In genomic region chr4:118772149-118773081, GRCh38 we compare ENCODE assay signal across 7 cellular contexts.
A peak's percentile ranks its signal among the peaks of the same experiment; 100 is the strongest.
DNase-seq lines count a peak whose midpoint lies in the region; ATAC-seq and TF ChIP-seq lines count a peak whose summit lies in the region.

No MANE protein-coding gene starts in this region.

- H3K27me3 Mint-ChIP-seq in WTC11 (ENCODE audit: low read depth): no peaks in the 10 kb centered on the region

- H3K27ac ChIP-seq in cardiac muscle cell: peak overlapping the region; percentile 69

- H3K36me3 Mint-ChIP-seq in WTC11: peaks cover 10% of the 10 kb centered on the region

- DNase-seq in GM10248 (ENCODE audit: extremely low spot score) (peak; percentile 32), H7 (peak; percentile 22), MV-4-11 (lab: John Stamatoyannopoulos, UW) (peak; percentile 52), WTC11 (ENCODE audit: low spot score) (no peak), cardiac muscle cell (ENCODE audit: low read depth in 1 of 2, low spot score in 1 of 2) (peak; percentile 42 to 82), renal cortical epithelial cell (ENCODE audit: low read depth) (peak; percentile 73)
- DNase-seq in stimulated activated CD4-positive, alpha-beta T cell treated with anti-CD3 and anti-CD28 coated beads, Interleukin-2, amount 100 ng/mL, for 24 hours: no peak

- H3K9me3 ChIP-seq in cardiac muscle cell (ENCODE audit: low read depth): no peaks in the 10 kb centered on the region

- no peaks in the 10 kb centered on the region for H3K9me3 Mint-ChIP-seq in WTC11

- peak; percentile 59 for TF ChIP-seq CTCF in GM10248 (IDR thresholded peaks at IDR 0.05; ENCODE audit: control extremely low read depth, extremely low read depth, low read depth, missing control alignments)
- TF ChIP-seq CTCF in WTC11 (IDR thresholded peaks at IDR 0.05): no peak; the same call in 1 of the 2 replicates
- peak; percentile 51 for TF ChIP-seq CTCF in cardiac muscle cell (IDR thresholded peaks at IDR 0.05; ENCODE audit: low read depth, low read length)

- peaks cover 64% of the 10 kb centered on the region for H3K4me1 ChIP-seq in cardiac muscle cell (ENCODE audit: low read depth)

- peak; percentile 64 for ATAC-seq in WTC11

- CTCF ChIA-PET in GM10248 (lab: Yijun Ruan, JAX) (interaction anchor here (0.6 to 5.7 kb wide), 27 partner anchors 9 to 420 kb away, joined by 3 to 34 read pairs (median 4); partner anchors contain the start of gene SYNPO2), WTC11 (lab: Charles Lee) (interaction anchor here (0.5 to 3.6 kb wide), 16 partner anchors 13 to 198 kb away, joined by 3 to 14 read pairs (median 4); partner anchors contain the start of gene SYNPO2)

- POLR2A ChIA-PET in GM10248 (lab: Yijun Ruan, JAX) (no interaction called here), WTC11 (lab: Charles Lee) (no interaction called here)

- H3K4me1 Mint-ChIP-seq in WTC11: peaks cover 25% of the 10 kb centered on the region

- H3K36me3 ChIP-seq in H7 (replicated peaks; ENCODE audit: control insufficient read depth, insufficient read depth, low read length) (peaks cover 3% of the 10 kb centered on the region; the same call in 1 of the 2 replicates), cardiac muscle cell (no peaks in the 10 kb centered on the region)

- no peak overlapping the region for H3K4me3 ChIP-seq in H7 (ENCODE audit: insufficient read depth, low read depth, low read length)
- no peak overlapping the region for H3K4me3 ChIP-seq in cardiac muscle cell

- H3K27ac Mint-ChIP-seq in WTC11: peak overlapping the region; percentile 76

- H3K4me3 Mint-ChIP-seq in WTC11: no peak overlapping the region

- H3K27me3 ChIP-seq in H7 (ENCODE audit: control insufficient read depth, insufficient read depth, low read length) (no peaks in the 10 kb centered on the region), cardiac muscle cell (no peaks in the 10 kb centered on the region)

TF ChIP-seq in WTC11, 78 proteins besides CTCF, POLR2A, EP300 and RAD21:
- no peak for TF ChIP-seq IRF2 (CRISPR knock-in tag; IDR thresholded peaks at IDR 0.05; ENCODE audit: borderline replicate concordance, low read depth)
- no peak for TF ChIP-seq HMGXB4 (CRISPR knock-in tag; IDR thresholded peaks at IDR 0.05)
- no peak for TF ChIP-seq ATF1 (CRISPR knock-in tag; IDR thresholded peaks at IDR 0.05)
- TF ChIP-seq ZNF138 (CRISPR knock-in tag; conservative IDR thresholded peaks at IDR 0.05): no peak
- no peak for TF ChIP-seq AR (CRISPR knock-in tag; IDR thresholded peaks at IDR 0.05)
- TF ChIP-seq EMX1 (CRISPR knock-in tag; IDR thresholded peaks at IDR 0.05): no peak
- TF ChIP-seq STAT6 (CRISPR knock-in tag; conservative IDR thresholded peaks at IDR 0.05; ENCODE audit: low read depth): no peak
- TF ChIP-seq RELA (CRISPR knock-in tag; IDR thresholded peaks at IDR 0.05; ENCODE audit: borderline replicate concordance): no peak

Comparison
In these comparisons a context has a peak if more than half of its experiments do, and no peak if none do; other contexts are left out.
1. DNase-seq: peak in GM10248 (single experiment), H7 (single experiment), MV-4-11 (single experiment), cardiac muscle cell (2 of 2) and renal cortical epithelial cell (single experiment); none in WTC11 (single experiment) and stimulated activated CD4-positive, alpha-beta T cell treated with anti-CD3 and anti-CD28 coated beads, Interleukin-2, amount 100 ng/mL, for 24 hours (0 of 2).